1 cellular context compared by ENCODE assay signal in the genomic region with DNA sequence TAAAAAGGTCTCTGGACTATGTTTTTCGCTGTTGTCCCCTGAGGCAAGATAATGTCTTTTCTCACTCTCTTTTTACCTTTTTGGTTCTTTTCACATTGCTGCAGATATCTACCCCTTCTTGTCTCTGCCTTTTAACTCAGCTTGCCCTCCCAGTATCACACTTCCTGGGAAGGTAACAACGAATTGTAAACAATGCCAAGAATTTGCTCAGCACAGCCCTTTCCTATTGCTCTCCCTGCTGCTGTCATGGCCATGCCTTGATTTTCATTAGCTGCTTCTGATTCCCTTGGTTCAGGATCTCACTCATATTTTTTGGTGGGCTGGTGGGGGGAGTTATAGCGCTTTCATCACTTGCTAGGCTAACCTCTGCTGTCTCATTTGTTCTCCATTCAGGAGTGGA.
TF ChIP-seq lines count a peak whose summit lies in the region.

No MANE protein-coding gene starts in this region.

TF ChIP-seq in GM23338, 12 proteins besides CTCF, POLR2A, EP300 and RAD21 (continued from another document):
- TF ChIP-seq, protein P1, sequence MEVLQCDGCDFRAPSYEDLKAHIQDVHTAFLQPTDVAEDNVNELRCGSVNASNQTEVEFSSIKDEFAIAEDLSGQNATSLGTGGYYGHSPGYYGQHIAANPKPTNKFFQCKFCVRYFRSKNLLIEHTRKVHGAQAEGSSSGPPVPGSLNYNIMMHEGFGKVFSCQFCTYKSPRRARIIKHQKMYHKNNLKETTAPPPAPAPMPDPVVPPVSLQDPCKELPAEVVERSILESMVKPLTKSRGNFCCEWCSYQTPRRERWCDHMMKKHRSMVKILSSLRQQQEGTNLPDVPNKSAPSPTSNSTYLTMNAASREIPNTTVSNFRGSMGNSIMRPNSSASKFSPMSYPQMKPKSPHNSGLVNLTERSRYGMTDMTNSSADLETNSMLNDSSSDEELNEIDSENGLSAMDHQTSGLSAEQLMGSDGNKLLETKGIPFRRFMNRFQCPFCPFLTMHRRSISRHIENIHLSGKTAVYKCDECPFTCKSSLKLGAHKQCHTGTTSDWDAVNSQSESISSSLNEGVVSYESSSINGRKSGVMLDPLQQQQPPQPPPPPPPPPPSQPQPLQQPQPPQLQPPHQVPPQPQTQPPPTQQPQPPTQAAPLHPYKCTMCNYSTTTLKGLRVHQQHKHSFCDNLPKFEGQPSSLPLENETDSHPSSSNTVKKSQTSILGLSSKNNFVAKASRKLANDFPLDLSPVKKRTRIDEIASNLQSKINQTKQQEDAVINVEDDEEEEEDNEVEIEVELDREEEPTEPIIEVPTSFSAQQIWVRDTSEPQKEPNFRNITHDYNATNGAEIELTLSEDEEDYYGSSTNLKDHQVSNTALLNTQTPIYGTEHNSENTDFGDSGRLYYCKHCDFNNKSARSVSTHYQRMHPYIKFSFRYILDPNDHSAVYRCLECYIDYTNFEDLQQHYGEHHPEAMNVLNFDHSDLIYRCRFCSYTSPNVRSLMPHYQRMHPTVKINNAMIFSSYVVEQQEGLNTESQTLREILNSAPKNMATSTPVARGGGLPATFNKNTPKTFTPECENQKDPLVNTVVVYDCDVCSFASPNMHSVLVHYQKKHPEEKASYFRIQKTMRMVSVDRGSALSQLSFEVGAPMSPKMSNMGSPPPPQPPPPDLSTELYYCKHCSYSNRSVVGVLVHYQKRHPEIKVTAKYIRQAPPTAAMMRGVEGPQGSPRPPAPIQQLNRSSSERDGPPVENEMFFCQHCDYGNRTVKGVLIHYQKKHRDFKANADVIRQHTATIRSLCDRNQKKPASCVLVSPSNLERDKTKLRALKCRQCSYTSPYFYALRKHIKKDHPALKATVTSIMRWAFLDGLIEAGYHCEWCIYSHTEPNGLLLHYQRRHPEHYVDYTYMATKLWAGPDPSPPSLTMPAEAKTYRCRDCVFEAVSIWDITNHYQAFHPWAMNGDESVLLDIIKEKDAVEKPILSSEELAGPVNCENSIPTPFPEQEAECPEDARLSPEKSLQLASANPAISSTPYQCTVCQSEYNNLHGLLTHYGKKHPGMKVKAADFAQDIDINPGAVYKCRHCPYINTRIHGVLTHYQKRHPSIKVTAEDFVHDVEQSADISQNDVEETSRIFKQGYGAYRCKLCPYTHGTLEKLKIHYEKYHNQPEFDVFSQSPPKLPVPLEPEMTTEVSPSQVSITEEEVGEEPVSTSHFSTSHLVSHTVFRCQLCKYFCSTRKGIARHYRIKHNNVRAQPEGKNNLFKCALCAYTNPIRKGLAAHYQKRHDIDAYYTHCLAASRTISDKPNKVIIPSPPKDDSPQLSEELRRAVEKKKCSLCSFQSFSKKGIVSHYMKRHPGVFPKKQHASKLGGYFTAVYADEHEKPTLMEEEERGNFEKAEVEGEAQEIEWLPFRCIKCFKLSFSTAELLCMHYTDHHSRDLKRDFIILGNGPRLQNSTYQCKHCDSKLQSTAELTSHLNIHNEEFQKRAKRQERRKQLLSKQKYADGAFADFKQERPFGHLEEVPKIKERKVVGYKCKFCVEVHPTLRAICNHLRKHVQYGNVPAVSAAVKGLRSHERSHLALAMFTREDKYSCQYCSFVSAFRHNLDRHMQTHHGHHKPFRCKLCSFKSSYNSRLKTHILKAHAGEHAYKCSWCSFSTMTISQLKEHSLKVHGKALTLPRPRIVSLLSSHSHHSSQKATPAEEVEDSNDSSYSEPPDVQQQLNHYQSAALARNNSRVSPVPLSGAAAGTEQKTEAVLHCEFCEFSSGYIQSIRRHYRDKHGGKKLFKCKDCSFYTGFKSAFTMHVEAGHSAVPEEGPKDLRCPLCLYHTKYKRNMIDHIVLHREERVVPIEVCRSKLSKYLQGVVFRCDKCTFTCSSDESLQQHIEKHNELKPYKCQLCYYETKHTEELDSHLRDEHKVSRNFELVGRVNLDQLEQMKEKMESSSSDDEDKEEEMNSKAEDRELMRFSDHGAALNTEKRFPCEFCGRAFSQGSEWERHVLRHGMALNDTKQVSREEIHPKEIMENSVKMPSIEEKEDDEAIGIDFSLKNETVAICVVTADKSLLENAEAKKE (CRISPR knock-in tag; IDR thresholded peaks at IDR 0.05) = no peak
